In the genomic region with DNA sequence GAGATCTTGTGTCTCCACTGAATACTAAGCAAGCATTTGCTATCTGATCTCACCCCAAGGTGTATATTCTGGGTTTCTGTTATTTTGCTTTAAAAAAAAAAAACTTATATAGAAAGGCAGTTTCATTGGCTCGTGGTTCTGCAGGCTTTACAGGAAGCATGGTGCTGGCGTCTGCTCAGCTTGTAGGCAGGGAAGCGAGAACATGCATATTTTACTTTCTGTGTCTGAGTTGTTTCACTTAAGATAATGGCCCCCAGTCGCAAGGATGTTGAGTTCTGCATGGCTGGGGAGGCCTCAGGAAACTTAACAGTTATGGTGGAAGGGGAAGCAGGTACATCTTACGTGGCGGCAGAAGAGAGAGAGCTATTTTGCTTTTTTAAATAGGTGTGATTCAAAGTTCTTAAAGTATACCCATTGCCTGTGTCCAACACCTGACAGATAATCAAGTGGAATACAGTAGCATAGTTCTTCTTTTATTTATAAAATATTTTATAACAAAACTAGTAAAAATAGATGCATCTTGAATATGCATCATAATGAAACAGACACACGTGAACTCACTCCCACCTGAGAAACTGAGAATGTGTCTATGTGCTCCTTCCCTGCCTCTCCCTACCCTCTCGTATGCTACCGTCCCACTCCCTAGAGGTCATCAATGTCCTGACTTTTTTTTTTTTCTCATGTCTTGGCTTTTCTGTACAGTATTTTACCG, we compare ENCODE assay signal across 8 cellular contexts. TPM values are rescaled to one million over a fixed set of nuclear protein-coding genes. Genes with fewer than 3 reads are reported as not detected.
DNase-seq lines count a peak whose midpoint lies in the region; ATAC-seq and TF ChIP-seq lines count a peak whose summit lies in the region.

No MANE protein-coding gene starts in this region.

- no peaks in the 10 kb centered on the region for H3K36me3 ChIP-seq in SU-DHL-6 (ENCODE audit: low read length)
- no peaks in the 10 kb centered on the region for H3K36me3 ChIP-seq in right lobe of liver

- no peaks in the 10 kb centered on the region for H3K27me3 Mint-ChIP-seq in CD4-positive, alpha-beta T cell

- ATAC-seq in CD4-positive, alpha-beta T cell (ENCODE audit: poor library complexity) = peak; percentile 5
- ATAC-seq in GM21723 (IDR thresholded peaks at IDR 0.05; ENCODE audit: unreplicated experiment) = peak; percentile 32
- no peak for ATAC-seq in right lobe of liver
- no peak for ATAC-seq in GM21447 (IDR thresholded peaks at IDR 0.05; ENCODE audit: unreplicated experiment)

- H3K4me1 Mint-ChIP-seq in CD4-positive, alpha-beta T cell (ENCODE audit: low read depth) = peaks cover 30% of the 10 kb centered on the region

- no peaks in the 10 kb centered on the region for H3K36me3 Mint-ChIP-seq in CD4-positive, alpha-beta T cell (ENCODE audit: low read depth)

- no peaks in the 10 kb centered on the region for H3K27me3 ChIP-seq in CD4-positive, alpha-beta T cell (ENCODE audit: control insufficient read depth, insufficient read depth, low read length)
- no peaks in the 10 kb centered on the region for H3K27me3 ChIP-seq in SU-DHL-6 (ENCODE audit: low read length)
- H3K27me3 ChIP-seq in right lobe of liver = no peaks in the 10 kb centered on the region

- H3K9me2 ChIP-seq in SU-DHL-6 (replicated peaks; ENCODE audit: insufficient read depth, low read length) = no peaks in the 10 kb centered on the region

- no peaks in the 10 kb centered on the region for H3K9me3 Mint-ChIP-seq in CD4-positive, alpha-beta T cell

- intact Hi-C loops in CD4-positive, alpha-beta T cell (cut with DNase I, micrococcal nuclease) = loop anchor here (1.0 to 5.0 kb wide), 5 partner anchors 15 to 82 kb away; a partner anchor contains a TSS
- intact Hi-C loops in right lobe of liver (cut with DNase I) = no loop called here

- 0 out of 2 replicates have a peak, but pooled peaks cover 4% of the 10 kb centered on the region for H3F3A ChIP-seq in SU-DHL-6 (ENCODE audit: insufficient read depth)

- no peaks in the 10 kb centered on the region for H4K20me1 ChIP-seq in SU-DHL-6 (ENCODE audit: low read depth, low read length)

- H3K4me1 ChIP-seq in right lobe of liver = peaks cover 0 to 11% (median 0%) of the 10 kb centered on the region in 4 donors

- no peaks in the 10 kb centered on the region for H3K9me3 ChIP-seq in CD4-positive, alpha-beta T cell (ENCODE audit: control insufficient read depth, low read length)
- H3K9me3 ChIP-seq in SU-DHL-6 (ENCODE audit: insufficient read depth, low read length) (no peaks in the 10 kb centered on the region), right lobe of liver (no peaks in the 10 kb centered on the region)

- H3K9ac ChIP-seq in SU-DHL-6 (ENCODE audit: low read length) = peak overlapping the region; percentile 46

- no peaks in the 10 kb centered on the region for H3K79me2 ChIP-seq in SU-DHL-6 (ENCODE audit: insufficient read depth, low read length)

- CTCF ChIA-PET in CD4-positive, alpha-beta T cell (lab: Charles Lee) = interaction anchor here (0.5 to 1.5 kb wide), 4 partner anchors 10 to 181 kb away, joined by 3 to 5 read pairs (median 3); a partner anchor contains a TSS

- H3K27ac ChIP-seq in CD4-positive, alpha-beta T cell (ENCODE audit: low read depth, low read length) = no peak overlapping the region
- H3K27ac ChIP-seq in SU-DHL-6 (ENCODE audit: low read depth, low read length) = peak overlapping the region; percentile 36
- H3K27ac ChIP-seq in right lobe of liver = peak overlapping the region in 1 of 3 donors; percentile 75

- peak overlapping the region; percentile 90 for H3K4me2 ChIP-seq in SU-DHL-6 (ENCODE audit: low read depth, low read length, poor library complexity, severe bottlenecking)

- peak overlapping the region; percentile 90 for H3K4me3 Mint-ChIP-seq in CD4-positive, alpha-beta T cell

- POLR2A ChIA-PET in CD4-positive, alpha-beta T cell (lab: Charles Lee) = interaction anchor here (1.2 to 3.5 kb wide), 8 partner anchors 11 to 81 kb away, joined by 3 to 61 read pairs (median 12); a partner anchor contains a TSS

- no peak for TF ChIP-seq POLR2A in right lobe of liver (IDR thresholded peaks at IDR 0.05)

- peak overlapping the region; percentile 44 for H3K4me3 ChIP-seq in SU-DHL-6 (ENCODE audit: insufficient read depth, low read length, poor library complexity, severe bottlenecking)
- peak overlapping the region in 2 of 3 donors; percentile 35 to 73 for H3K4me3 ChIP-seq in right lobe of liver

- H2AFZ ChIP-seq in SU-DHL-6 (ENCODE audit: low read depth, low read length, severe bottlenecking) = peak overlapping the region; percentile 85

- peak overlapping the region; percentile 90 for H3K27ac Mint-ChIP-seq in CD4-positive, alpha-beta T cell

- 64% methylated on average over 10 of the region's 10 CpGs for WGBS in right lobe of liver (ENCODE audit: insufficient coverage, low coverage, low lambda C conversion rate, missing lambda C conversion rate)

- DNase-seq in CD4-positive, alpha-beta T cell = peak in 3 of 10 experiments; percentile 14 to 18 (median 17)
- DNase-seq in right lobe of liver (no peak), RKO (ENCODE audit: low spot score) (no peak), NCI-H774 (lab: John Stamatoyannopoulos, UW) (no peak)
- DNase-seq in effector CD8-positive, alpha-beta T cell (lab: John Stamatoyannopoulos, UW) = no peak

- TF ChIP-seq CTCF in CD4-positive, alpha-beta T cell (IDR thresholded peaks at IDR 0.05) = no peak
- no peak for TF ChIP-seq CTCF in SU-DHL-6 (IDR thresholded peaks at IDR 0.05; ENCODE audit: insufficient read depth, low read length, poor library complexity, severe bottlenecking)
- TF ChIP-seq CTCF in right lobe of liver (IDR thresholded peaks at IDR 0.05) = no peak

RNA-seq across cellular contexts. Expression of a gene that starts 15.4 kb away (rescaled TPM):
- 10 to 100 TPM; 42.5 to 43.4 TPM for total RNA-seq in CD4-positive, alpha-beta T cell
- 10 to 100 TPM; 20.9 to 33.9 (median 26.3) TPM for total RNA-seq in right lobe of liver

Comparison
In these comparisons a context has a peak if more than half of its experiments do, and no peak if none do; other contexts are left out.
1. ATAC-seq: peak in CD4-positive, alpha-beta T cell (single experiment) and GM21723 (single experiment); none in right lobe of liver (0 of 4) and GM21447 (single experiment).
2. intact Hi-C loops: an anchor here in CD4-positive, alpha-beta T cell (1.0 to 5.0 kb wide); none called in right lobe of liver.